In genomic region chr22:42217752-42218280, GRCh38 we compare ENCODE assay signal across 11 cellular contexts. TPM values are rescaled to one million over a fixed set of nuclear protein-coding genes. Genes with fewer than 3 reads are reported as not detected.
A peak's percentile ranks its signal among the peaks of the same experiment; 100 is the strongest.
DNase-seq lines count a peak whose midpoint lies in the region; ATAC-seq and TF ChIP-seq lines count a peak whose summit lies in the region.
"Had no signal": no experiment of that assay in that cellular context is flagged by ENCODE, and none has a peak within 500 bp of the region (broad histone marks: within the 10 kb centered on the region; RNA-seq: fewer than 3 reads in every experiment).

No MANE protein-coding gene starts in this region.

- no peak overlapping the region for H3K4me2 ChIP-seq in mesendoderm (ENCODE audit: low read length)

- H3K36me3 ChIP-seq in H7 (replicated peaks; ENCODE audit: control insufficient read depth, insufficient read depth, low read length): peaks cover 19% of the 10 kb centered on the region
- peaks cover 11% of the 10 kb centered on the region for H3K36me3 ChIP-seq in mesendoderm (ENCODE audit: control insufficient read depth, insufficient read depth, low read length)

- peaks cover 32% of the 10 kb centered on the region for H3K79me1 ChIP-seq in mesendoderm (ENCODE audit: low read length)

- H2BK5ac ChIP-seq in mesendoderm (ENCODE audit: low read length): no peak overlapping the region

- H4K8ac ChIP-seq in mesendoderm (ENCODE audit: low read depth, low read length): no peak overlapping the region

- H3K36me3 Mint-ChIP-seq in Calu3 (ENCODE audit: insufficient read depth, unreplicated experiment): peaks cover 11% of the 10 kb centered on the region
- peaks cover 36% of the 10 kb centered on the region for H3K36me3 Mint-ChIP-seq in brain

- H3K56ac ChIP-seq in mesendoderm (ENCODE audit: low read length): no peak overlapping the region

- no peak overlapping the region for H2BK15ac ChIP-seq in mesendoderm (replicated peaks; ENCODE audit: low read depth)

- H3K4me1 Mint-ChIP-seq in Calu3 (ENCODE audit: low read depth, unreplicated experiment) (peaks cover 31% of the 10 kb centered on the region), brain (peaks cover 77% of the 10 kb centered on the region)

- peak overlapping the region; percentile 59 for H3K27ac Mint-ChIP-seq in Calu3 (ENCODE audit: unreplicated experiment)
- H3K27ac Mint-ChIP-seq in brain: peak overlapping the region; percentile 27 to 67 (median 59)

- no peak overlapping the region for H4K5ac ChIP-seq in mesendoderm (ENCODE audit: low read length)

- H3K9me3 Mint-ChIP-seq in Calu3 (ENCODE audit: low read depth, unreplicated experiment) (no peaks in the 10 kb centered on the region), brain (no peaks in the 10 kb centered on the region)

- H3K18ac ChIP-seq in mesendoderm (ENCODE audit: low read length): no peak overlapping the region

- H3K9ac ChIP-seq in mesendoderm (ENCODE audit: low read length): no peak overlapping the region

- intact Hi-C loops in Calu3 (cut with micrococcal nuclease; ENCODE audit: unreplicated experiment): no loop called here

- no peak for TF ChIP-seq CTCF in Calu3 (IDR thresholded peaks at IDR 0.05; ENCODE audit: unreplicated experiment)
- no peak for TF ChIP-seq CTCF in brain (conservative IDR thresholded peaks at IDR 0.05)

- H3K4me3 Mint-ChIP-seq in Calu3 (ENCODE audit: low read depth, unreplicated experiment) (no peak overlapping the region), brain (no peak overlapping the region)

- DNase-seq in Calu3 (no peak), H7 (peak; percentile 58), mesendoderm (no peak), NCI-H2227 (lab: John Stamatoyannopoulos, UW; ENCODE audit: unreplicated experiment) (no peak)
- DNase-seq: central memory CD4-positive, alpha-beta T cell; esophagus squamous epithelium; GOT3; NCI-H526 had no signal

- no TSS peak for BruUV-seq in Calu3 (replicated peaks; lab: Mats Ljungman, UMichigan)

- H3K27me3 Mint-ChIP-seq in Calu3 (ENCODE audit: unreplicated experiment) (no peaks in the 10 kb centered on the region), brain (no peaks in the 10 kb centered on the region)

- peaks cover 4% of the 10 kb centered on the region for H3K4me1 ChIP-seq in mesendoderm (ENCODE audit: control insufficient read depth, low read depth, low read length)

- ATAC-seq in HG03108 (IDR thresholded peaks at IDR 0.05; ENCODE audit: unreplicated experiment) (no peak), HG03045 (IDR thresholded peaks at IDR 0.05; ENCODE audit: unreplicated experiment) (no peak)

- no peak overlapping the region for H3K27ac ChIP-seq in mesendoderm (ENCODE audit: low read depth, low read length)

- H3K4me3 ChIP-seq in H7 (ENCODE audit: insufficient read depth, low read depth, low read length): no peak overlapping the region
- no peak overlapping the region for H3K4me3 ChIP-seq in mesendoderm (ENCODE audit: low read length)
- H3K4me3 ChIP-seq: esophagus squamous epithelium had no signal

- H3K4ac ChIP-seq in mesendoderm (ENCODE audit: low read depth, low read length): no peak overlapping the region

- peaks cover 28% of the 10 kb centered on the region for H3K79me2 ChIP-seq in mesendoderm (ENCODE audit: control insufficient read depth, insufficient read depth, low read length)

- H2BK120ac ChIP-seq in mesendoderm (ENCODE audit: low read depth, low read length): no peak overlapping the region

- H3K23ac ChIP-seq in mesendoderm (ENCODE audit: low read length): peak overlapping the region; percentile 52

- WGBS in mesendoderm (ENCODE audit: extremely low coverage, insufficient coverage, low lambda C conversion rate): no CpG with 5 or more reads among the region's 4 CpGs

- CTCF ChIA-PET in Calu3 (lab: Charles Lee): no interaction called here

- H3K27me3 ChIP-seq in H7 (ENCODE audit: control insufficient read depth, insufficient read depth, low read length): no peaks in the 10 kb centered on the region
- H3K27me3 ChIP-seq in mesendoderm (ENCODE audit: insufficient read depth, low read length, poor library complexity): no peaks in the 10 kb centered on the region
- H3K27me3 ChIP-seq: esophagus squamous epithelium had no signal

- no peak overlapping the region for H2AK5ac ChIP-seq in mesendoderm (ENCODE audit: low read length)

RNA-seq across cellular contexts. Expression of gene TCF20, which starts 52.6 kb away (rescaled TPM):
- 87.2 and 96.0 TPM in 2 replicates for total RNA-seq in Calu3 (2022)
- total RNA-seq in H7 (2014; rRNA removed; shearing (Covaris generic)): 39.8 and 56.4 TPM in 2 replicates
- 19.3 TPM for polyA plus RNA-seq in brain (ENCODE audit: insufficient read depth, low read depth, low replicate concordance)
- 28.5 TPM for polyA plus RNA-seq in mesendoderm (2013, experiment 1 of 2)
- polyA plus RNA-seq in mesendoderm (2013, experiment 2 of 2): 28.6 TPM
